Comparison of ENCODE assay signal across 1 cellular context in the genomic region with DNA sequence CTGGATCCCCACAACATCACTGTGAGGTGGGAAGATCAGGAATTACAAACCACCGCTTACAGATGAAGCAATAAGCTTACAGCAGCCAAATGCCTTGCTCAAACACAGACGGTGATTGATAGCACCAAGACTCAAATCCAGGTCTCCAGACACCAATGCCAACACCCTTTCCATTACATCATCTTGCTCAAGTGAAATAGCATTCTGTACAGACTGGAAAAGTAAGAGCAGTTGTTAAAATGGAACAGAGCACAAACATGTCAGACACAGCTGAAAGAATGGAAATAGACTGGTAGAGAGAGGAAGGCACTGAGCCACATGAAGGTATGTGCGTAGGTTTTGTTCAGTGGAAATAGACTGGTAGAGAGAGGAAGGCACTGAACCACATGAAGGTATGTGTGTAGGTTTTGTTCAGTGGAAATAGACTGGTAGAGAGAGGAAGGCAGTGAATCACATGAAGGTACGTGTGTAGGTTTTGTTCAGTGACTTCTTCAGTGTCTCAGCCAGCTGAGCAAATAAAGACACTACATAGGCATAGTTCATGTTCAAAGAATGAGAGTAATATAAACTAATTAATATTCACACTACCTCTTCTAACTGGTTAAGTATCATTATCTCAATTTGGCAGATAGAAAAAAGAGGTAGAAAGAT.
A peak's percentile ranks its signal among the peaks of the same experiment; 100 is the strongest.
TF ChIP-seq lines count a peak whose summit lies in the region.

No MANE protein-coding gene starts in this region.

TF ChIP-seq in GM12878, 131 proteins besides CTCF, POLR2A, EP300 and RAD21:
- TF ChIP-seq ATF7 (IDR thresholded peaks at IDR 0.05; ENCODE audit: low read depth) (0 out of 2 replicates have a peak, but pooled peaks have one; percentile 18), PML (IDR thresholded peaks at IDR 0.05; ENCODE audit: low read length) (no peak), TCF12 (IDR thresholded peaks at IDR 0.05; ENCODE audit: low read depth, low read length) (no peak)
